In the genomic region with DNA sequence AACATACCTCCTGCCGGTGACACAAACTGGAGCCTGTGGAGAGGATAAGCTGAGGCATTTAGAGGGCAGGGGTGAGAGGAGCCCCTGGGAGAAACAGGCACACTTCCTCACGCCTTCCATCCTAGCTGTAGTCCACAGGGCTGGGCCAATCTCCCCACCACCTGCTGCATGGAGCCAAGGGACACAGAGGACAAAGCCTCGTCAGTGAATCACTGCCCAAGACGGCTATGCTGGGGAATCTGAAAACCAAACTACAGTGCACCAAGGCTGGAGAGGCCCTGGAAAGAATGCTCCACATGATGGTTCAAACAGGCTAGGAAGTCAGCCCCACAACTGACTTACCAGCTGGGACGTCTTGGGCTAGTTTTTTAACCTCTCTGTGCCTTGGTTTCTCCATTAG, we compare ENCODE assay signal across 17 cellular contexts.
"Had no signal": no experiment of that assay in that cellular context is flagged by ENCODE, and none has a peak within 500 bp of the region (broad histone marks: within the 10 kb centered on the region; RNA-seq: fewer than 3 reads in every experiment).

No MANE protein-coding gene starts in this region.

- H3K27ac ChIP-seq: colonic mucosa, heart left ventricle, ovary, right atrium auricular region, sigmoid colon, suprapubic skin, thyroid gland, upper lobe of right lung, vagina had no signal

- H3K4me1 ChIP-seq: colonic mucosa had no signal

- H3K9me3 Mint-ChIP-seq: natural killer cell, neural crest cell had no signal

- H3K27me3 ChIP-seq: colonic mucosa, heart left ventricle, ovary, right atrium auricular region, sigmoid colon, suprapubic skin, thyroid gland, upper lobe of right lung, vagina had no signal

- DNase-seq: colonic mucosa; dermis blood vessel endothelial cell; heart left ventricle; hippocampal formation; kidney glomerular epithelial cell; natural killer cell; ovary; sigmoid colon; small intestine; stimulated activated CD4-positive, alpha-beta T cell treated with anti-CD3 and anti-CD28 coated beads, Interleukin-12 subunit alpha, Interleukin-12 subunit beta, amount 100 ng/mL, for 4 hours; stimulated activated naive CD4-positive, alpha-beta T cell treated with Interleukin-2 at 50 U/mL for 16 hours; thyroid gland; upper lobe of right lung had no signal

- H3K9me3 ChIP-seq: colonic mucosa, heart left ventricle, ovary, right atrium auricular region, sigmoid colon, suprapubic skin, thyroid gland, upper lobe of right lung, vagina had no signal

- H3K4me3 Mint-ChIP-seq: natural killer cell, neural crest cell had no signal

- H3K36me3 Mint-ChIP-seq: natural killer cell had no signal

- H3K36me3 ChIP-seq: ovary, thyroid gland, vagina had no signal

- H3K4me3 ChIP-seq: colonic mucosa, heart left ventricle, ovary, right atrium auricular region, sigmoid colon, suprapubic skin, thyroid gland, upper lobe of right lung, vagina had no signal

- H3K27ac Mint-ChIP-seq: natural killer cell had no signal
